In the genomic region with DNA sequence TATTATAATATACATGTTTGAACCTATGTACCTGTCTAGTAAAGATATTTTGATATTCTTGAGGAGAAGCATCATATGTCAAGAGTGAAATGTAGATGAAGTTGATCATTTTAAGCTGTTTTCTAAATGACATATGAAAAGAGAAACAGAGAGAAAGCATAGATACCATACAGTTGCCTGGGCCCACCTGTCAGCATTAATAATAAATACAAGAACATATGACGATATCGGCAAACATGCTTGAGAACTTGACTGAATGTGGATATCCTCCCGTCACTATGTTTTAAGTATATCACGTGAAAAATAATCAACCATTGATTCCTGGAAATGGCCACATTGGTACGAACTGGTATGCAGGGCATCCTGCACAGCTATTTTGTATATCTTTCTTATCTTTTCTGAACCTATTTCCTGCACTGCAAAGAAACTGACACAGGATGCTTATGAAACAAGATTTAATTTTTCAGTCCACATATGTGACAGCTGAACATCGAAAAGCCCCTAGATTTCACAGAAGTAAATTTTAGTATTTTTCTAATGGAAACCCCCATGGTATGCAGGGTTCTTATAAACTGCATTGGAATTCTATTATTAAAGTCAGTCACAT, we compare ENCODE assay signal across 16 cellular contexts. TPM values are rescaled to one million over a fixed set of nuclear protein-coding genes. Genes with fewer than 3 reads are reported as not detected.
DNase-seq lines count a peak whose midpoint lies in the region; ATAC-seq and TF ChIP-seq lines count a peak whose summit lies in the region.
"Had no signal": no experiment of that assay in that cellular context is flagged by ENCODE, and none has a peak within 500 bp of the region (broad histone marks: within the 10 kb centered on the region; RNA-seq: fewer than 3 reads in every experiment).

No MANE protein-coding gene starts in this region.

- H3K27me3 Mint-ChIP-seq in immature natural killer cell (ENCODE audit: low read depth in 3 of 3) (no peaks in the 10 kb centered on the region), HFFc6 (ENCODE audit: insufficient read depth) (no peaks in the 10 kb centered on the region)

- H3K36me3 Mint-ChIP-seq in immature natural killer cell (no peaks in the 10 kb centered on the region), HFFc6 (ENCODE audit: low read depth) (no peaks in the 10 kb centered on the region)

- H2BK12ac ChIP-seq in neuronal stem cell (ENCODE audit: low read length) = no peak overlapping the region

- no peak for DNase-seq in immature natural killer cell
- no peak for DNase-seq in neuronal stem cell (ENCODE audit: low spot score)
- no peak for DNase-seq in HFFc6
- DNase-seq in breast epithelium (ENCODE audit: low spot score in 2 of 2) = no peak
- DNase-seq: MG63, NCI-H226, T-helper 9 cell had no signal

- H2BK120ac ChIP-seq in neuronal stem cell (ENCODE audit: low read depth, low read length) = no peak overlapping the region

- H2AK5ac ChIP-seq in neuronal stem cell (ENCODE audit: low read depth, low read length) = no peak overlapping the region

- H3K27ac Mint-ChIP-seq in immature natural killer cell = peak overlapping the region in 4 of 6 donors; percentile 12 to 45 (median 19)
- H3K27ac Mint-ChIP-seq in HFFc6 = no peak overlapping the region

- H3K27me3 ChIP-seq in neuronal stem cell (ENCODE audit: control insufficient read depth in 3 of 3, insufficient read depth in 3 of 3, low read depth in 1 of 3, low read length in 3 of 3) = no peaks in the 10 kb centered on the region
- H3K27me3 ChIP-seq in breast epithelium = no peaks in the 10 kb centered on the region
- H3K27me3 ChIP-seq: MG63, suprapubic skin had no signal

- no peak for TF ChIP-seq CTCF in HFFc6 (IDR thresholded peaks at IDR 0.05)
- TF ChIP-seq CTCF in breast epithelium (IDR thresholded peaks at IDR 0.05) = no peak

- H3K9me3 ChIP-seq in neuronal stem cell (replicated peaks in 1 of 2; ENCODE audit: control insufficient read depth in 2 of 2, insufficient read depth in 1 of 2, low read depth in 1 of 2, low read length in 2 of 2) (peaks cover 0 to 3% of the 10 kb centered on the region in 2 donors), breast epithelium (no peaks in the 10 kb centered on the region)
- H3K9me3 ChIP-seq: MG63, suprapubic skin had no signal

- H2BK15ac ChIP-seq in neuronal stem cell (ENCODE audit: low read length) = no peak overlapping the region

- no peak overlapping the region for H3K18ac ChIP-seq in neuronal stem cell (ENCODE audit: low read length)

- H3K4me1 Mint-ChIP-seq in immature natural killer cell = peaks cover 12 to 37% of the 10 kb centered on the region in 2 donors
- H3K4me1 Mint-ChIP-seq in HFFc6 (ENCODE audit: low read depth) = peaks cover 70% of the 10 kb centered on the region

- H4K8ac ChIP-seq in neuronal stem cell (ENCODE audit: low read depth, low read length) = no peak overlapping the region

- intact Hi-C loops in breast epithelium (cut with DNase I; ENCODE audit: low total_unique reads) = no loop called here

- H3K4me1 ChIP-seq in neuronal stem cell (ENCODE audit: control insufficient read depth in 2 of 2, insufficient read depth in 1 of 2, low read depth in 1 of 2, low read length in 2 of 2) = no peaks in the 10 kb centered on the region
- H3K4me1 ChIP-seq in breast epithelium = no peaks in the 10 kb centered on the region
- H3K4me1 ChIP-seq: suprapubic skin had no signal

- no peak overlapping the region for H2AFZ ChIP-seq in neuronal stem cell (ENCODE audit: low read length)

- no peak overlapping the region for H4K91ac ChIP-seq in neuronal stem cell (ENCODE audit: low read depth, low read length, poor library complexity)

- H3K4me3 Mint-ChIP-seq in immature natural killer cell (peak overlapping the region in 1 of 5 donors; percentile 1), HFFc6 (no peak overlapping the region)

- no peak overlapping the region for H3K4ac ChIP-seq in neuronal stem cell (ENCODE audit: low read length)

- no peak overlapping the region for H2BK5ac ChIP-seq in neuronal stem cell (ENCODE audit: low read length)

- WGBS in neuronal stem cell (ENCODE audit: extremely low coverage in 2 of 2, insufficient read length in 2 of 2, insufficient replicate concordance in 1 of 2), 2 donors = no CpG with 5 or more reads among the region's 6 CpGs

- ATAC-seq in GM18861 (IDR thresholded peaks at IDR 0.05; ENCODE audit: unreplicated experiment) (peak; percentile 31), GM21381 (IDR thresholded peaks at IDR 0.05; ENCODE audit: unreplicated experiment) (peak; percentile 26), HG03457 (IDR thresholded peaks at IDR 0.05; ENCODE audit: unreplicated experiment) (peak; percentile 23)
- ATAC-seq: Panc1 had no signal

- H3K9ac ChIP-seq in neuronal stem cell (ENCODE audit: low read depth, low read length, poor library complexity) = no peak overlapping the region

- no peak overlapping the region for H3K27ac ChIP-seq in neuronal stem cell (replicated peaks; ENCODE audit: low read length)
- no peak overlapping the region for H3K27ac ChIP-seq in breast epithelium
- H3K27ac ChIP-seq: epithelial cell of prostate, suprapubic skin had no signal

- no peak overlapping the region for H3K4me2 ChIP-seq in neuronal stem cell (ENCODE audit: insufficient read depth, low read length, poor library complexity, severe bottlenecking)

- H3K79me1 ChIP-seq in neuronal stem cell (ENCODE audit: low read depth, low read length) = no peaks in the 10 kb centered on the region

- H3K9me3 Mint-ChIP-seq in immature natural killer cell (peaks cover 0 to 1% (median 0%) of the 10 kb centered on the region in 6 donors), HFFc6 (no peaks in the 10 kb centered on the region)

- H3K4me3 ChIP-seq in neuronal stem cell (ENCODE audit: low read length in 2 of 2) (no peak overlapping the region), breast epithelium (no peak overlapping the region)
- H3K4me3 ChIP-seq: MG63, suprapubic skin had no signal

- no peak overlapping the region for H3K23ac ChIP-seq in neuronal stem cell (ENCODE audit: low read depth, low read length, poor library complexity)

- TF ChIP-seq POLR2A in breast epithelium (IDR thresholded peaks at IDR 0.05) = no peak

- no peak overlapping the region for H3K14ac ChIP-seq in neuronal stem cell (ENCODE audit: low read length)

- H3K36me3 ChIP-seq in neuronal stem cell (replicated peaks in 1 of 2; ENCODE audit: control insufficient read depth in 2 of 2, insufficient read depth in 2 of 2, low read length in 2 of 2) (no peaks in the 10 kb centered on the region), breast epithelium (no peaks in the 10 kb centered on the region)
- H3K36me3 ChIP-seq: MG63, suprapubic skin had no signal

RNA-seq across cellular contexts. Expression of gene RGS1, which starts 22.9 kb away (rescaled TPM):
- 10 to 100 TPM; 35.5 to 51.9 (median 35.7) TPM for polyA plus RNA-seq in immature natural killer cell
- not detected for polyA plus RNA-seq in neuronal stem cell (2013, experiment 1 of 2)
- polyA plus RNA-seq in neuronal stem cell (2013, experiment 2 of 2) = not detected
- total RNA-seq in HFFc6 (2021; fragmentation: NEBNext Ultra II Directional; extraction: Animal tissue kit (Norgen Biotek cat#: 25700)) = not detected
- 100 to 1,000 TPM in 2 of 3 donors, 10 to 100 TPM in 1; 13.6 to 210 (median 189) TPM for total RNA-seq in breast epithelium
- total RNA-seq: bronchial epithelial cell, H1, pulmonary artery endothelial cell had no signal
- polyA plus RNA-seq: H1 had no signal

Comparison
In these comparisons a context has a peak if more than half of its experiments do, and no peak if none do; other contexts are left out.
1. RNA of gene RGS1, which starts 22.9 kb away (total RNA-seq): 13.6 to 210 TPM in breast epithelium; not detected in HFFc6; every median in the first group is over 10 times any median in the second.
2. Peak in every context shown above with its lines, with median percentiles within 50 percentile points of each other: ATAC-seq.